In genomic region chr1:158149175-158149574, GRCh38 we compare ENCODE assay signal across 8 cellular contexts. TPM values are rescaled to one million over a fixed set of nuclear protein-coding genes. Genes with fewer than 3 reads are reported as not detected.
DNase-seq lines count a peak whose midpoint lies in the region; ATAC-seq and TF ChIP-seq lines count a peak whose summit lies in the region.

No MANE protein-coding gene starts in this region.

- H3K4me1 ChIP-seq in lower lobe of right lung (peaks cover 17% of the 10 kb centered on the region), uterus (peaks cover 0 to 5% of the 10 kb centered on the region in 2 donors)

- in situ Hi-C loops in brain microvascular endothelial cell (cut with HindIII; ENCODE audit: low pct_ligation_motif_present, low sequenced_read_pairs): no loop called here

- TF ChIP-seq CTCF in brain microvascular endothelial cell (IDR thresholded peaks at IDR 0.05; ENCODE audit: low read depth, low read length, missing control alignments) (no peak), lower lobe of right lung (IDR thresholded peaks at IDR 0.05) (no peak), uterus (IDR thresholded peaks at IDR 0.05) (no peak)

- no peak for ATAC-seq in lower lobe of right lung
- ATAC-seq in GM18505 (IDR thresholded peaks at IDR 0.05; ENCODE audit: unreplicated experiment): no peak
- ATAC-seq in HG03565 (IDR thresholded peaks at IDR 0.05; ENCODE audit: unreplicated experiment): no peak

- H3K27ac ChIP-seq in brain microvascular endothelial cell: peak overlapping the region; percentile 13
- H3K27ac ChIP-seq in lower lobe of right lung: peak overlapping the region; percentile 64
- peak overlapping the region; percentile 65 to 76 for H3K27ac ChIP-seq in uterus

- H3K27me3 ChIP-seq in brain microvascular endothelial cell (replicated peaks) (no peaks in the 10 kb centered on the region), lower lobe of right lung (ENCODE audit: low read depth) (no peaks in the 10 kb centered on the region), uterus (no peaks in the 10 kb centered on the region)

- no peaks in the 10 kb centered on the region for H3K36me3 ChIP-seq in brain microvascular endothelial cell (replicated peaks)
- no peaks in the 10 kb centered on the region for H3K36me3 ChIP-seq in lower lobe of right lung
- H3K36me3 ChIP-seq in uterus: no peaks in the 10 kb centered on the region

- intact Hi-C loops in lower lobe of right lung (cut with DNase I): no loop called here
- intact Hi-C loops in uterus (cut with DNase I; ENCODE audit: low total_unique reads): no loop called here

- H3K4me3 ChIP-seq in brain microvascular endothelial cell (ENCODE audit: low read depth, low read length) (peak overlapping the region; percentile 46), lower lobe of right lung (peak overlapping the region; percentile 52), uterus (peak overlapping the region; percentile 28 to 32)

- H3K9me3 ChIP-seq in lower lobe of right lung (no peaks in the 10 kb centered on the region), uterus (no peaks in the 10 kb centered on the region)

- DNase-seq in activated T-cell treated with anti-CD3 and anti-CD28 coated beads, Interleukin-2, amount 50 U/mL, for 1 hour: peak; percentile 22
- DNase-seq in activated T-cell treated with anti-CD3 and anti-CD28 coated beads for 4 hours (no peak), brain microvascular endothelial cell (no peak), lower lobe of right lung (no peak), uterus (peak; percentile 25 to 30), NCI-H510A treated with DMSO at 0.1 percent for 48 hours (lab: John Stamatoyannopoulos, UW) (no peak)

- TF ChIP-seq POLR2A in uterus (IDR thresholded peaks at IDR 0.05) (no peak), GM18505 (IDR thresholded peaks at IDR 0.05; ENCODE audit: borderline replicate concordance, extremely low read depth, insufficient read depth, insufficient read length) (no peak)

RNA-seq across cellular contexts. Expression of gene CD1D, which starts 31.5 kb away (rescaled TPM):
- total RNA-seq in lower lobe of right lung (4.6 TPM), uterus (1 to 10 TPM; 1.5 to 3.4 (median 1.8) TPM)

Comparison
In these comparisons a context has a peak if more than half of its experiments do, and no peak if none do; other contexts are left out.
1. DNase-seq: peak in activated T-cell treated with anti-CD3 and anti-CD28 coated beads, Interleukin-2, amount 50 U/mL, for 1 hour (single experiment) and uterus (2 of 2); none in activated T-cell treated with anti-CD3 and anti-CD28 coated beads for 4 hours (single experiment), brain microvascular endothelial cell (single experiment), lower lobe of right lung (single experiment) and NCI-H510A treated with DMSO at 0.1 percent for 48 hours (single experiment).
2. H3K27ac ChIP-seq: peak in every context shown above with its lines; median percentile 70 in uterus; 64 in lower lobe of right lung; 13 in brain microvascular endothelial cell.
3. Peak in every context shown above with its lines, with median percentiles within 50 percentile points of each other: H3K4me3 ChIP-seq.